22 cellular contexts compared by ENCODE assay signal in genomic region chr6:73078333-73078732, GRCh38.
DNase-seq lines count a peak whose midpoint lies in the region; ATAC-seq, FAIRE-seq and TF ChIP-seq lines count a peak whose summit lies in the region.
"Had no signal": no experiment of that assay in that cellular context is flagged by ENCODE, and none has a peak within 500 bp of the region (broad histone marks: within the 10 kb centered on the region; RNA-seq: fewer than 3 reads in every experiment).

No MANE protein-coding gene starts in this region.

- H3K27ac ChIP-seq in SJSA1, result peak overlapping the region; percentile 98
- no peak overlapping the region for H3K27ac ChIP-seq in spleen
- H3K27ac ChIP-seq: BLaER1, C4-2B had no signal

- H3K27me3 ChIP-seq in SJSA1 (replicated peaks) (no peaks in the 10 kb centered on the region), spleen (replicated peaks in 1 of 7) (no peaks in the 10 kb centered on the region)
- H3K27me3 ChIP-seq: BLaER1 had no signal

- intact Hi-C loops in spleen (cut with DNase I; ENCODE audit: low total_unique reads), result no loop called here

- no peak for ATAC-seq in activated CD4-positive, CD25-positive, alpha-beta regulatory T cell treated with anti-CD3 and anti-CD28 coated beads, Interleukin-2, amount 50 U/mL, for 24 hours
- no peak for ATAC-seq in HG02981 (IDR thresholded peaks at IDR 0.05; ENCODE audit: unreplicated experiment)
- ATAC-seq: CD8-positive, alpha-beta T cell; GM12878; HCT116 had no signal

- peaks cover 47% of the 10 kb centered on the region for H3K4me1 ChIP-seq in SJSA1 (replicated peaks)
- H3K4me1 ChIP-seq in spleen, result no peaks in the 10 kb centered on the region

- H3K9me3 ChIP-seq in SJSA1 (replicated peaks) (no peaks in the 10 kb centered on the region), spleen (no peaks in the 10 kb centered on the region)
- H3K9me3 ChIP-seq: BLaER1, Caco-2 had no signal

- no peak for DNase-seq in H54 (ENCODE audit: insufficient read length, low spot score)
- DNase-seq in NCI-H526 treated with DMSO at 0.1 percent for 48 hours (lab: John Stamatoyannopoulos, UW), result peak; percentile 44
- DNase-seq in SJSA1 (ENCODE audit: low read depth in 1 of 2, low spot score in 2 of 2), result no peak
- no peak for DNase-seq in stimulated activated CD4-positive, alpha-beta T cell treated with anti-CD3 and anti-CD28 coated beads, Interleukin-15, amount 100 ng/mL, for 24 hours
- no peak for DNase-seq in spleen
- DNase-seq: 8988T; Caco-2; CD4-positive, CD25-positive, alpha-beta regulatory T cell; CD8-positive, alpha-beta T cell; DMS79; GDM1; GM23248; H9; HFFc6 had no signal

- H3K36me3 ChIP-seq in SJSA1, result no peaks in the 10 kb centered on the region
- no peaks in the 10 kb centered on the region for H3K36me3 ChIP-seq in spleen

- H3K4me3 ChIP-seq in SJSA1, result no peak overlapping the region
- H3K4me3 ChIP-seq in spleen, result no peak overlapping the region
- H3K4me3 ChIP-seq: BLaER1, GM12878 had no signal

- no peak for TF ChIP-seq CTCF in spleen (IDR thresholded peaks at IDR 0.05 in 8 of 11, conservative IDR thresholded peaks at IDR 0.05 in 3 of 11)

- peak; percentile 65 for FAIRE-seq in H54 (lab: Jason Lieb, UNC)
- FAIRE-seq: GM12878, GM19239, H1 had no signal

- no peak for TF ChIP-seq POLR2A in H54 (IDR thresholded peaks at IDR 0.05; ENCODE audit: low read depth, low read length)
- TF ChIP-seq POLR2A in spleen (IDR thresholded peaks at IDR 0.05), result no peak
